In genomic region chr1:29676496-29676895, GRCh38 we compare ENCODE assay signal across 16 cellular contexts.
DNase-seq lines count a peak whose midpoint lies in the region; ATAC-seq lines count a peak whose summit lies in the region.
"Had no signal": no experiment of that assay in that cellular context is flagged by ENCODE, and none has a peak within 500 bp of the region (broad histone marks: within the 10 kb centered on the region; RNA-seq: fewer than 3 reads in every experiment).

No MANE protein-coding gene starts in this region.

- no peaks in the 10 kb centered on the region for H3K9me3 ChIP-seq in SJCRH30 (replicated peaks)
- no peaks in the 10 kb centered on the region for H3K9me3 ChIP-seq in mesenchymal stem cell (ENCODE audit: control insufficient read depth, low read length)

- no peak overlapping the region for H3K27ac Mint-ChIP-seq in activated CD8-positive, alpha-beta memory T cell treated with anti-CD3 and anti-CD28 coated beads, Interleukin-2, amount 10 ng/mL, durations not matched to agents 7 days and 5 days
- H3K27ac Mint-ChIP-seq: CD4-positive, CD25-positive, alpha-beta regulatory T cell had no signal

- peak; percentile 9 for DNase-seq in activated CD8-positive, alpha-beta memory T cell treated with anti-CD3 and anti-CD28 coated beads, Interleukin-2, amount 10 ng/mL, durations not matched to agents 7 days and 5 days
- DNase-seq in activated CD8-positive, alpha-beta memory T cell treated with anti-CD3 and anti-CD28 coated beads for 24 hours = no peak
- no peak for DNase-seq in SJCRH30
- DNase-seq in mesenchymal stem cell = no peak
- DNase-seq in sciatic nerve (ENCODE audit: low spot score) = peak; percentile 3
- no peak for DNase-seq in activated gamma-delta T cell (lab: John Stamatoyannopoulos, UW)
- DNase-seq in NCI-H2107 (lab: John Stamatoyannopoulos, UW) = no peak
- DNase-seq: CD4-positive, CD25-positive, alpha-beta regulatory T cell; NCI-H1048; NCI-H1417; NCI-H2029 treated with DMSO at 0.1 percent for 48 hours; NCI-H2227 treated with DMSO at 0.1 percent for 48 hours; NCI-H510A; NCI-H69; Right ventricle myocardium superior had no signal

- 69% methylated on average over 4 of the region's 4 CpGs for WGBS in mesenchymal stem cell

- no peak overlapping the region for H2BK5ac ChIP-seq in mesenchymal stem cell (ENCODE audit: low read depth, low read length, poor library complexity, severe bottlenecking)

- no peaks in the 10 kb centered on the region for H3K79me1 ChIP-seq in mesenchymal stem cell (replicated peaks; ENCODE audit: low read length, poor library complexity, severe bottlenecking)

- H2AK5ac ChIP-seq in mesenchymal stem cell (ENCODE audit: low read length, severe bottlenecking) = no peak overlapping the region

- no peak overlapping the region for H3K4me3 Mint-ChIP-seq in activated CD8-positive, alpha-beta memory T cell treated with anti-CD3 and anti-CD28 coated beads, Interleukin-2, amount 10 ng/mL, durations not matched to agents 7 days and 5 days
- H3K4me3 Mint-ChIP-seq: CD4-positive, CD25-positive, alpha-beta regulatory T cell had no signal

- H3K4me1 Mint-ChIP-seq in activated CD8-positive, alpha-beta memory T cell treated with anti-CD3 and anti-CD28 coated beads, Interleukin-2, amount 10 ng/mL, durations not matched to agents 7 days and 5 days = no peaks in the 10 kb centered on the region

- H3K4me3 ChIP-seq in SJCRH30 (no peak overlapping the region), mesenchymal stem cell (ENCODE audit: insufficient read depth in 1 of 2, low read depth in 1 of 2, low read length in 2 of 2) (no peak overlapping the region)

- no peak overlapping the region for H2BK120ac ChIP-seq in mesenchymal stem cell (ENCODE audit: low read depth, low read length)

- no peak overlapping the region for H2BK15ac ChIP-seq in mesenchymal stem cell (ENCODE audit: low read depth, poor library complexity, severe bottlenecking)

- H3K27me3 ChIP-seq in SJCRH30 (no peaks in the 10 kb centered on the region), mesenchymal stem cell (ENCODE audit: control insufficient read depth in 1 of 2, insufficient read depth in 1 of 2, low read length in 2 of 2) (peaks cover 0 to 16% of the 10 kb centered on the region in 2 experiments)

- no peaks in the 10 kb centered on the region for H3K27me3 Mint-ChIP-seq in activated CD8-positive, alpha-beta memory T cell treated with anti-CD3 and anti-CD28 coated beads, Interleukin-2, amount 10 ng/mL, durations not matched to agents 7 days and 5 days
- H3K27me3 Mint-ChIP-seq: CD4-positive, CD25-positive, alpha-beta regulatory T cell had no signal

- no peak overlapping the region for H2AFZ ChIP-seq in mesenchymal stem cell (ENCODE audit: low read depth, low read length)

- intact Hi-C loops in sciatic nerve (cut with DNase I) = no loop called here

- H3K4me1 ChIP-seq in SJCRH30 = peaks cover 29% of the 10 kb centered on the region
- H3K4me1 ChIP-seq in mesenchymal stem cell (ENCODE audit: control insufficient read depth, insufficient read depth, low read depth, low read length) = peaks cover 4% of the 10 kb centered on the region

- ATAC-seq in activated CD8-positive, alpha-beta memory T cell treated with anti-CD3 and anti-CD28 coated beads, Interleukin-2, amount 10 ng/mL, durations not matched to agents 7 days and 5 days = no peak
- ATAC-seq in sciatic nerve = no peak
- ATAC-seq in HG03280 (IDR thresholded peaks at IDR 0.05; ENCODE audit: unreplicated experiment) = no peak

- H2BK12ac ChIP-seq in mesenchymal stem cell (ENCODE audit: low read length in 2 of 2) = no peak overlapping the region

- H3K14ac ChIP-seq in mesenchymal stem cell (ENCODE audit: low read length in 2 of 2) = no peak overlapping the region

- CTCF ChIA-PET in activated CD8-positive, alpha-beta memory T cell treated with anti-CD3 and anti-CD28 coated beads, Interleukin-2, amount 10 ng/mL, durations not matched to agents 7 days and 5 days (lab: Charles Lee) = no interaction called here

- H3K27ac ChIP-seq in SJCRH30 (peak overlapping the region; percentile 96), mesenchymal stem cell (ENCODE audit: low read length, poor library complexity, severe bottlenecking) (no peak overlapping the region)

- no peak overlapping the region for H3K18ac ChIP-seq in mesenchymal stem cell (ENCODE audit: low read depth in 1 of 2, low read length in 2 of 2)

- H3K36me3 ChIP-seq in SJCRH30 (no peaks in the 10 kb centered on the region), mesenchymal stem cell (ENCODE audit: control insufficient read depth in 1 of 2, insufficient read depth in 2 of 2, low read depth in 1 of 2, low read length in 2 of 2) (no peaks in the 10 kb centered on the region)

- H3K4ac ChIP-seq in mesenchymal stem cell (ENCODE audit: low read depth in 1 of 2, low read length in 2 of 2) = no peak overlapping the region

- H3K4me2 ChIP-seq in mesenchymal stem cell (ENCODE audit: low read length, poor library complexity, severe bottlenecking) = no peak overlapping the region

- no peak overlapping the region for H3K23ac ChIP-seq in mesenchymal stem cell (ENCODE audit: low read length in 2 of 2)

- H3K9ac ChIP-seq in mesenchymal stem cell (ENCODE audit: low read length) = no peak overlapping the region

- H3K9me3 Mint-ChIP-seq in activated CD8-positive, alpha-beta memory T cell treated with anti-CD3 and anti-CD28 coated beads, Interleukin-2, amount 10 ng/mL, durations not matched to agents 7 days and 5 days (ENCODE audit: low read depth) = no peaks in the 10 kb centered on the region
- H3K9me3 Mint-ChIP-seq: CD4-positive, CD25-positive, alpha-beta regulatory T cell had no signal

- no peaks in the 10 kb centered on the region for H3K36me3 Mint-ChIP-seq in activated CD8-positive, alpha-beta memory T cell treated with anti-CD3 and anti-CD28 coated beads, Interleukin-2, amount 10 ng/mL, durations not matched to agents 7 days and 5 days
- H3K36me3 Mint-ChIP-seq: CD4-positive, CD25-positive, alpha-beta regulatory T cell had no signal

- peak overlapping the region; percentile 18 for H4K91ac ChIP-seq in mesenchymal stem cell (ENCODE audit: low read length)

- no peak overlapping the region for H4K8ac ChIP-seq in mesenchymal stem cell (ENCODE audit: low read length)

Comparison
In these comparisons a context has a peak if more than half of its experiments do, and no peak if none do; other contexts are left out.
1. DNase-seq: peak in activated CD8-positive, alpha-beta memory T cell treated with anti-CD3 and anti-CD28 coated beads, Interleukin-2, amount 10 ng/mL, durations not matched to agents 7 days and 5 days (single experiment) and sciatic nerve (single experiment); none in activated CD8-positive, alpha-beta memory T cell treated with anti-CD3 and anti-CD28 coated beads for 24 hours (single experiment), SJCRH30 (0 of 2), mesenchymal stem cell (single experiment), activated gamma-delta T cell (single experiment) and NCI-H2107 (single experiment).